In the genomic region with DNA sequence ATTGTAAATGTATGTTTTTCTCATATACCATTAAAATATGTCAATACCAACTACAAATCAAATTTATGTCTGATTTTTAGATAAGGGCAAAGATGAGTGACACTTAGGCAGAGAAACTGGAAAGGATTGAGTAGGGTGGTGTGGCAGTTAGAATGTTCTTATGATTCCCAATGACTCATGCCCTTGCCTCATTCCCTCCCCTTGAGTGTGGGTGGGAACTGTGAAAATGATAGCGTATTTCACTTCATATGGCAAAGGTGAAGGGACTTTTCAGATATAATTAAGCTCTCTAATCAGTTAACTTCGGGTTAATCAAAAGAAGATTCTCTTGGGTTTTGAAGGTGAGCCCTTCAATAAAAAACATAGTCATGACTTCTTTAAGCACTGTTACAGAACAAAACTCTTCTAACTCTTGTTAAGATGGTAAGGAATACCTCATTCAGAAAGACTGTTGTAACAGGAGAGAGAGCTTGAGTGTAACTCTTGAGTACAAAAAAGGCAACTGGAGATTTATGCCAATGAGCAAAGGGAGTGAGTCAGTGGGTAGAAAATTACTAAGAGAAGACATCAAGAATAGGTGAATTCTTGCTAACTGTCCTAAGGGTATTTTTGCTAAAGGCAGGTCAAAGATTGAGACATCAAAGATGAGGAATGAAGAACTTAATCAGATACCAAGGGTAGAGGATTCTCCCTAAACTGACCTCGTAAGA, we compare ENCODE assay signal across 26 cellular contexts.
DNase-seq lines count a peak whose midpoint lies in the region; ATAC-seq and TF ChIP-seq lines count a peak whose summit lies in the region.
"Had no signal": no experiment of that assay in that cellular context is flagged by ENCODE, and none has a peak within 500 bp of the region (broad histone marks: within the 10 kb centered on the region; RNA-seq: fewer than 3 reads in every experiment).

No MANE protein-coding gene starts in this region.

- no peak for ATAC-seq in HG03378 (IDR thresholded peaks at IDR 0.05; ENCODE audit: unreplicated experiment)
- ATAC-seq: activated naive CD8-positive, alpha-beta T cell treated with anti-CD3 and anti-CD28 coated beads, Interleukin-2, amount 50 U/mL, for 24 hours; activated T-cell treated with anti-CD3 and anti-CD28 coated beads, Interleukin-2, amount 50 U/mL, for 4 hours; HCT116; naive thymus-derived CD4-positive, alpha-beta T cell had no signal

- H3K4me1 ChIP-seq in fibroblast of lung (ENCODE audit: control insufficient read depth, extremely low read depth, insufficient read depth, low read length) = no peaks in the 10 kb centered on the region
- H3K4me1 ChIP-seq: BLaER1, left ventricle myocardium inferior, stomach, thyroid gland had no signal

- H3K4me3 ChIP-seq in fibroblast of lung (replicated peaks in 1 of 4; ENCODE audit: control extremely low read depth in 1 of 4, insufficient read depth in 1 of 4, low read depth in 3 of 4, low read length in 4 of 4) (no peak overlapping the region), skeletal muscle cell (ENCODE audit: low read depth, low read length) (no peak overlapping the region)
- H3K4me3 ChIP-seq: BLaER1, left ventricle myocardium inferior, skin epidermis, stomach, thyroid gland had no signal

- TF ChIP-seq CTCF in fibroblast of lung (conservative IDR thresholded peaks at IDR 0.05 in 1 of 2, IDR thresholded peaks at IDR 0.05 in 1 of 2; ENCODE audit: low read depth in 1 of 2, low read length in 2 of 2) (no peak), GM20000 (IDR thresholded peaks at IDR 0.05; ENCODE audit: extremely low read depth, missing control alignments) (no peak)

- H3K9me3 ChIP-seq in fibroblast of lung (ENCODE audit: control insufficient read depth, insufficient read depth, low read depth, low read length) = no peaks in the 10 kb centered on the region
- H3K9me3 ChIP-seq: BLaER1, stomach, thyroid gland had no signal

- no peaks in the 10 kb centered on the region for H3K36me3 ChIP-seq in fibroblast of lung (ENCODE audit: control insufficient read depth, insufficient read depth, low read length)
- H3K36me3 ChIP-seq: BLaER1, left ventricle myocardium inferior, stomach, thyroid gland, WERI-Rb-1 had no signal

- H3K27me3 ChIP-seq in fibroblast of lung (ENCODE audit: control insufficient read depth, insufficient read depth, low read length) = no peaks in the 10 kb centered on the region
- H3K27me3 ChIP-seq: BLaER1, stomach, thyroid gland had no signal

- H3K79me2 ChIP-seq in fibroblast of lung (ENCODE audit: control insufficient read depth, insufficient read depth, low read length) = no peaks in the 10 kb centered on the region

- no peaks in the 10 kb centered on the region for H4K20me1 ChIP-seq in fibroblast of lung (ENCODE audit: control insufficient read depth, extremely low read depth, insufficient read depth, low read length)
- H4K20me1 ChIP-seq: BLaER1 had no signal

- no peak overlapping the region for H3K27ac ChIP-seq in fibroblast of lung (ENCODE audit: insufficient read depth, low read length)
- H3K27ac ChIP-seq: BLaER1, left ventricle myocardium inferior, skin epidermis, stomach, thyroid gland, WERI-Rb-1 had no signal

- DNase-seq in HS-27A (ENCODE audit: low read depth) (peak; percentile 17), amniotic epithelial cell (ENCODE audit: low read depth) (peak; percentile 58), fibroblast of lung (ENCODE audit: low read depth in 2 of 2) (peak; percentile 5), skeletal muscle cell (ENCODE audit: low read depth) (peak; percentile 43), SW480 (ENCODE audit: low spot score) (no peak), GM20000 (ENCODE audit: low spot score) (no peak)
- DNase-seq: activated CD4-positive, alpha-beta T cell treated with anti-CD3 and anti-CD28 coated beads, Interleukin-2, amount 10 ng/mL, durations not matched to agents 24 days and 14 days; activated naive CD8-positive, alpha-beta T cell treated with anti-CD3 and anti-CD28 coated beads, Interleukin-2, amount 50 U/mL, for 24 hours; activated T-cell treated with anti-CD3 and anti-CD28 coated beads, Interleukin-2, amount 50 U/mL, for 4 hours; DMS79; effector CD8-positive, alpha-beta T cell; hippocampal formation; immature natural killer cell; left ventricle myocardium inferior; naive thymus-derived CD4-positive, alpha-beta T cell; NCI-H146; NCI-H510A; SHP77; stimulated activated CD8-positive, alpha-beta memory T cell treated with anti-CD3 and anti-CD28 coated beads, Interleukin-4, amount 100 ng/mL, for 48 hours; stomach; thyroid gland; WERI-Rb-1 had no signal

- no peak overlapping the region for H3K4me2 ChIP-seq in fibroblast of lung (ENCODE audit: extremely low read depth, insufficient read depth, low read length)
- H3K4me2 ChIP-seq: BLaER1 had no signal

- H3K9ac ChIP-seq in fibroblast of lung (ENCODE audit: insufficient read depth, low read length) = no peak overlapping the region
- H3K9ac ChIP-seq: BLaER1 had no signal

- no peak overlapping the region for H2AFZ ChIP-seq in fibroblast of lung (ENCODE audit: low read length)

Comparison
In these comparisons a context has a peak if more than half of its experiments do, and no peak if none do; other contexts are left out.
1. DNase-seq: peak in HS-27A (single experiment), amniotic epithelial cell (single experiment), fibroblast of lung (2 of 2) and skeletal muscle cell (single experiment); none in SW480 (single experiment) and GM20000 (single experiment).